ENCODE assay signal across 8 cellular contexts in the genomic region with DNA sequence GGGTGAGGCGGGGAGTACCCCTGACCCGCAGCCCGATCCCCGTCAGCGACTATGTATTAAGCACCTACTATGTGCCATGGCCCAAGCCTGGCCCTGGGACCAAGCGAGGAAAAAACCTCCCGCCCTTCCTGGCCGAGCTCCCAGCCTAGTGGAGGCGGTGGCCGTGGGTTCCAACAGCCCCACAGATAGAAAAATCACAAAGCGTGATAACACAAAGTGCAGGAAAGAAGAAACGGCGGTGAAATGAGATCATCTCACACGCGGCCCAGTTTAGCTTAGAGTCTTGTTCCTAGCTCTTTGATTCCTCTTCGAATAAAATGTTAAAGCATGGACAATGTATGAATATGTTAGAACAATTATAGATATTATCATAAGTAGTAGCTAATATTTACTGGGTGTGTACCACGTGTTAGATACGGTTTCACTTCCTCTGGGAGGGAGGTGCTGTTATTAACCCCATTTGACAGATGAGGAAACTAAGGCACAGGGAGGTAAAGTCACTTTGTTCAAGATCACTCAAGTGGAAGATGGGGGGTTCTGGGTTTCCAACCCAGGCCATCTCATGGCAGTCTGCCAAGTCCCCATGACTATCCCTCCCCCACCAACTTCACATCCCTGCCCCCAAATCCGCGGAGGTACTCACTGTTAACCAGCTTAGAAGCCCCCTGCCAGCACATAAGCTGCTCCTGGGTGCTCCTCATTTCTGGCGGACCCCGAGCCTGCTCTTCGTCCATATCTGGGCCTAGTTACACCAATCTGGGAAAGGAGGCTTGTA. TPM values are rescaled to one million over a fixed set of nuclear protein-coding genes. Genes with fewer than 3 reads are reported as not detected.
DNase-seq lines count a peak whose midpoint lies in the region; ATAC-seq and TF ChIP-seq lines count a peak whose summit lies in the region.

No MANE protein-coding gene starts in this region.

- H4K20me1 ChIP-seq in DOHH2 (ENCODE audit: control insufficient read depth, insufficient read depth, low read depth, low read length) = no peaks in the 10 kb centered on the region
- no peaks in the 10 kb centered on the region for H4K20me1 ChIP-seq in neural cell (ENCODE audit: insufficient read depth)

- H3K9ac ChIP-seq in neural cell (ENCODE audit: low read length) = peak overlapping the region; percentile 12

- H3K9me3 ChIP-seq in DOHH2 (ENCODE audit: control insufficient read depth, insufficient read depth, low read length) (no peaks in the 10 kb centered on the region), neural cell (ENCODE audit: low read length) (no peaks in the 10 kb centered on the region)

- no peak for TF ChIP-seq EP300 in neural cell (conservative IDR thresholded peaks at IDR 0.05; ENCODE audit: poor library complexity, severe bottlenecking)

- H3K4me2 ChIP-seq in DOHH2 (ENCODE audit: low read length) (peak overlapping the region; percentile 86), neural cell (ENCODE audit: low read length) (peak overlapping the region; percentile 35)

- no peak overlapping the region for H2AFZ ChIP-seq in neural cell (ENCODE audit: low read depth, low read length)

- H3K4me1 ChIP-seq in DOHH2 (ENCODE audit: control insufficient read depth, low read length) = peaks cover 38% of the 10 kb centered on the region

- H3K79me2 ChIP-seq in DOHH2 (ENCODE audit: control insufficient read depth, low read length) = no peaks in the 10 kb centered on the region
- H3K79me2 ChIP-seq in neural cell (replicated peaks; ENCODE audit: insufficient read depth, low read length) = no peaks in the 10 kb centered on the region

- H3K27me3 ChIP-seq in DOHH2 (ENCODE audit: control insufficient read depth, low read length) (peaks cover 31% of the 10 kb centered on the region), neural cell (ENCODE audit: insufficient read depth, low read depth, low read length) (peaks cover 18% of the 10 kb centered on the region)

- H3K27ac ChIP-seq in DOHH2 (ENCODE audit: low read depth, low read length) = peak overlapping the region; percentile 30
- H3K27ac ChIP-seq in neural cell (ENCODE audit: low read length) = no peak overlapping the region

- H3F3A ChIP-seq in DOHH2 (ENCODE audit: control insufficient read depth, insufficient read depth) = peaks cover 8% of the 10 kb centered on the region; the same call in 1 of the 2 replicates
- peaks cover 6% of the 10 kb centered on the region for H3F3A ChIP-seq in neural cell (ENCODE audit: insufficient read depth, low read length, poor library complexity, severe bottlenecking)

- no peak for TF ChIP-seq RAD21 in neural cell (conservative IDR thresholded peaks at IDR 0.05)

- H3K36me3 ChIP-seq in DOHH2 (ENCODE audit: control insufficient read depth, low read length) = no peaks in the 10 kb centered on the region
- no peaks in the 10 kb centered on the region for H3K36me3 ChIP-seq in neural cell (ENCODE audit: insufficient read depth, low read length)

- no peak for DNase-seq in Jurkat, Clone E6-1 (ENCODE audit: low read depth, low spot score)
- DNase-seq in amniotic epithelial cell (ENCODE audit: low read depth) = peak; percentile 42
- DNase-seq in GOT3 (lab: John Stamatoyannopoulos, UW) = no peak
- DNase-seq in GF-D8 (lab: John Stamatoyannopoulos, UW) = no peak

- TF ChIP-seq CTCF in DOHH2 (IDR thresholded peaks at IDR 0.05; ENCODE audit: low read depth, low read length, poor library complexity, severe bottlenecking) (peak; percentile 34), neural cell (IDR thresholded peaks at IDR 0.05; ENCODE audit: poor library complexity, severe bottlenecking) (no peak)

- no peak for ATAC-seq in HG03025 (IDR thresholded peaks at IDR 0.05; ENCODE audit: low FRiP score, unreplicated experiment)
- ATAC-seq in HG03108 (IDR thresholded peaks at IDR 0.05; ENCODE audit: unreplicated experiment) = no peak

- H3K4me3 ChIP-seq in DOHH2 (ENCODE audit: low read length) (peak overlapping the region; percentile 72), neural cell (ENCODE audit: low read length) (peak overlapping the region; percentile 93)
- H3K4me3 ChIP-seq in Jurkat, Clone E6-1 (ENCODE audit: low read length) = peak overlapping the region; percentile 21

- H3K9me2 ChIP-seq in DOHH2 (replicated peaks; ENCODE audit: control insufficient read depth, low read length) (no peaks in the 10 kb centered on the region), neural cell (ENCODE audit: insufficient read depth, low read length) (no peaks in the 10 kb centered on the region)

TF ChIP-seq in neural cell, 6 proteins besides CTCF, POLR2A, EP300 and RAD21:
- TF ChIP-seq EZH2 (IDR thresholded peaks at IDR 0.05; ENCODE audit: borderline replicate concordance, insufficient read depth, low read length, poor library complexity, severe bottlenecking) = no peak
- TF ChIP-seq SMC3 (conservative IDR thresholded peaks at IDR 0.05; ENCODE audit: poor library complexity) = no peak
- no peak for TF ChIP-seq POLR2AphosphoS5 (IDR thresholded peaks at IDR 0.05)
- TF ChIP-seq MXI1 (conservative IDR thresholded peaks at IDR 0.05; ENCODE audit: poor library complexity, severe bottlenecking) = no peak
- no peak for TF ChIP-seq TAF1 (IDR thresholded peaks at IDR 0.05; ENCODE audit: low read depth)
- no peak for TF ChIP-seq REST (IDR thresholded peaks at IDR 0.05; ENCODE audit: borderline replicate concordance)

RNA-seq across cellular contexts. Expression of gene FXYD7, which starts 1.2 kb away (rescaled TPM):
- polyA plus RNA-seq in Jurkat, Clone E6-1 (2012; ENCODE audit: insufficient read depth, insufficient read length) = not detected
- polyA plus RNA-seq in neural cell = 35.7 and 37.6 TPM in 2 replicates
- polyA minus RNA-seq in neural cell = 19.5 and 27.2 TPM in 2 replicates

RNA-seq across cellular contexts. Expression of gene FXYD1, which starts 3.2 kb away (rescaled TPM):
- polyA plus RNA-seq in Jurkat, Clone E6-1 (2012; ENCODE audit: insufficient read depth, insufficient read length) = 2.2 TPM
- polyA plus RNA-seq in neural cell = not detected in 2 replicates
- polyA minus RNA-seq in neural cell = not detected in 2 replicates

RNA-seq across cellular contexts. Expression of gene LGI4, which starts 7.0 kb away (rescaled TPM):
- not detected for polyA plus RNA-seq in Jurkat, Clone E6-1 (2012; ENCODE audit: insufficient read depth, insufficient read length)
- 0.63 and 3.1 TPM in 2 replicates for polyA plus RNA-seq in neural cell
- polyA minus RNA-seq in neural cell = 0.49 and 0.81 TPM in 2 replicates

RNA-seq across cellular contexts. Expression of gene FXYD5, which starts 12.7 kb away (rescaled TPM):
- polyA plus RNA-seq in Jurkat, Clone E6-1 (2012; ENCODE audit: insufficient read depth, insufficient read length) = 116 TPM
- polyA plus RNA-seq in neural cell = not detected in 2 replicates
- polyA minus RNA-seq in neural cell = 0.58 and 0.73 TPM in 2 replicates

RNA-seq across cellular contexts. Expression of gene FXYD3, which starts 26.2 kb away (rescaled TPM):
- polyA plus RNA-seq in Jurkat, Clone E6-1 (2012; ENCODE audit: insufficient read depth, insufficient read length) = not detected
- not detected in 2 replicates for polyA plus RNA-seq in neural cell
- not detected in 2 replicates for polyA minus RNA-seq in neural cell

Comparison
In these comparisons a context has a peak if more than half of its experiments do, and no peak if none do; other contexts are left out.
1. H3K4me3 ChIP-seq: peak in every context shown above with its lines; median percentile 93 in neural cell; 72 in DOHH2; 21 in Jurkat, Clone E6-1.